In the genomic region with DNA sequence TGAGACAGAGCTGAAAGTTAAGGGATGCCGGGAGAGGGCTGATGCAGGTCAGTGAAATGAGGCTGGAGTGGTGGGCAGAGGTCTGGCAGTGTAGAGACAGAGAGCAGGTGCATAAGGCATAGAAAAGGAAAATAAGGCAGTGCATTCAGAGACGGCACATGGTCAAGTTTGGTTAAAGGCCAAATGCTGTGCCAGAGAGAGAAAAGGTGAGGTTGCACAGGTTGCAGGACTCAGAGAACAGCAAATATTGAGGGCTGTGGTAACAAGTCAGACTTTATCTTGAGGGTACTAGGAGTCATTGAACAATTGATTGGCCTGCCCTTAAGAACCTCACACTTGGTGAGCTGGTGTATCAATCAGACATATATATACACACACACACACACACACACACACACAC, we compare ENCODE assay signal across 1 cellular context.
TF ChIP-seq lines count a peak whose summit lies in the region.

No MANE protein-coding gene starts in this region.

TF ChIP-seq in HepG2, 621 proteins besides CTCF, POLR2A, EP300 and RAD21 (continued from another document):
- TF ChIP-seq, protein P1, sequence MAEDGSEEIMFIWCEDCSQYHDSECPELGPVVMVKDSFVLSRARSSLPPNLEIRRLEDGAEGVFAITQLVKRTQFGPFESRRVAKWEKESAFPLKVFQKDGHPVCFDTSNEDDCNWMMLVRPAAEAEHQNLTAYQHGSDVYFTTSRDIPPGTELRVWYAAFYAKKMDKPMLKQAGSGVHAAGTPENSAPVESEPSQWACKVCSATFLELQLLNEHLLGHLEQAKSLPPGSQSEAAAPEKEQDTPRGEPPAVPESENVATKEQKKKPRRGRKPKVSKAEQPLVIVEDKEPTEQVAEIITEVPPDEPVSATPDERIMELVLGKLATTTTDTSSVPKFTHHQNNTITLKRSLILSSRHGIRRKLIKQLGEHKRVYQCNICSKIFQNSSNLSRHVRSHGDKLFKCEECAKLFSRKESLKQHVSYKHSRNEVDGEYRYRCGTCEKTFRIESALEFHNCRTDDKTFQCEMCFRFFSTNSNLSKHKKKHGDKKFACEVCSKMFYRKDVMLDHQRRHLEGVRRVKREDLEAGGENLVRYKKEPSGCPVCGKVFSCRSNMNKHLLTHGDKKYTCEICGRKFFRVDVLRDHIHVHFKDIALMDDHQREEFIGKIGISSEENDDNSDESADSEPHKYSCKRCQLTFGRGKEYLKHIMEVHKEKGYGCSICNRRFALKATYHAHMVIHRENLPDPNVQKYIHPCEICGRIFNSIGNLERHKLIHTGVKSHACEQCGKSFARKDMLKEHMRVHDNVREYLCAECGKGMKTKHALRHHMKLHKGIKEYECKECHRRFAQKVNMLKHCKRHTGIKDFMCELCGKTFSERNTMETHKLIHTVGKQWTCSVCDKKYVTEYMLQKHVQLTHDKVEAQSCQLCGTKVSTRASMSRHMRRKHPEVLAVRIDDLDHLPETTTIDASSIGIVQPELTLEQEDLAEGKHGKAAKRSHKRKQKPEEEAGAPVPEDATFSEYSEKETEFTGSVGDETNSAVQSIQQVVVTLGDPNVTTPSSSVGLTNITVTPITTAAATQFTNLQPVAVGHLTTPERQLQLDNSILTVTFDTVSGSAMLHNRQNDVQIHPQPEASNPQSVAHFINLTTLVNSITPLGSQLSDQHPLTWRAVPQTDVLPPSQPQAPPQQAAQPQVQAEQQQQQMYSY (CRISPR knock-in tag; IDR thresholded peaks at IDR 0.05) = no peak
- TF ChIP-seq, protein P2, sequence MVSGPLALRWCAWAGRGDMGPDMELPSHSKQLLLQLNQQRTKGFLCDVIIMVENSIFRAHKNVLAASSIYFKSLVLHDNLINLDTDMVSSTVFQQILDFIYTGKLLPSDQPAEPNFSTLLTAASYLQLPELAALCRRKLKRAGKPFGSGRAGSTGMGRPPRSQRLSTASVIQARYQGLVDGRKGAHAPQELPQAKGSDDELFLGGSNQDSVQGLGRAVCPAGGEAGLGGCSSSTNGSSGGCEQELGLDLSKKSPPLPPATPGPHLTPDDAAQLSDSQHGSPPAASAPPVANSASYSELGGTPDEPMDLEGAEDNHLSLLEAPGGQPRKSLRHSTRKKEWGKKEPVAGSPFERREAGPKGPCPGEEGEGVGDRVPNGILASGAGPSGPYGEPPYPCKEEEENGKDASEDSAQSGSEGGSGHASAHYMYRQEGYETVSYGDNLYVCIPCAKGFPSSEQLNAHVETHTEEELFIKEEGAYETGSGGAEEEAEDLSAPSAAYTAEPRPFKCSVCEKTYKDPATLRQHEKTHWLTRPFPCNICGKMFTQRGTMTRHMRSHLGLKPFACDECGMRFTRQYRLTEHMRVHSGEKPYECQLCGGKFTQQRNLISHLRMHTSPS (CRISPR knock-in tag; IDR thresholded peaks at IDR 0.05; ENCODE audit: low read depth) = no peak
- TF ChIP-seq, protein P3, sequence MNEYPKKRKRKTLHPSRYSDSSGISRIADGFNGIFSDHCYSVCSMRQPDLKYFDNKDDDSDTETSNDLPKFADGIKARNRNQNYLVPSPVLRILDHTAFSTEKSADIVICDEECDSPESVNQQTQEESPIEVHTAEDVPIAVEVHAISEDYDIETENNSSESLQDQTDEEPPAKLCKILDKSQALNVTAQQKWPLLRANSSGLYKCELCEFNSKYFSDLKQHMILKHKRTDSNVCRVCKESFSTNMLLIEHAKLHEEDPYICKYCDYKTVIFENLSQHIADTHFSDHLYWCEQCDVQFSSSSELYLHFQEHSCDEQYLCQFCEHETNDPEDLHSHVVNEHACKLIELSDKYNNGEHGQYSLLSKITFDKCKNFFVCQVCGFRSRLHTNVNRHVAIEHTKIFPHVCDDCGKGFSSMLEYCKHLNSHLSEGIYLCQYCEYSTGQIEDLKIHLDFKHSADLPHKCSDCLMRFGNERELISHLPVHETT (CRISPR knock-in tag; conservative IDR thresholded peaks at IDR 0.05) = no peak
- no peak for TF ChIP-seq ZNF703 (CRISPR knock-in tag; IDR thresholded peaks at IDR 0.05; ENCODE audit: borderline replicate concordance)
- TF ChIP-seq EEA1 (CRISPR knock-in tag; IDR thresholded peaks at IDR 0.05; ENCODE audit: borderline replicate concordance) = no peak
- TF ChIP-seq ZNF383 (CRISPR knock-in tag; IDR thresholded peaks at IDR 0.05; ENCODE audit: borderline replicate concordance) = no peak
- no peak for TF ChIP-seq MBNL3 (CRISPR knock-in tag; conservative IDR thresholded peaks at IDR 0.05)
- no peak for TF ChIP-seq SP140L (CRISPR knock-in tag; IDR thresholded peaks at IDR 0.05; ENCODE audit: borderline replicate concordance)
TF ChIP-seq in HepG2: peak in this region for 0.
